9 cellular contexts compared by ENCODE assay signal in the genomic region with DNA sequence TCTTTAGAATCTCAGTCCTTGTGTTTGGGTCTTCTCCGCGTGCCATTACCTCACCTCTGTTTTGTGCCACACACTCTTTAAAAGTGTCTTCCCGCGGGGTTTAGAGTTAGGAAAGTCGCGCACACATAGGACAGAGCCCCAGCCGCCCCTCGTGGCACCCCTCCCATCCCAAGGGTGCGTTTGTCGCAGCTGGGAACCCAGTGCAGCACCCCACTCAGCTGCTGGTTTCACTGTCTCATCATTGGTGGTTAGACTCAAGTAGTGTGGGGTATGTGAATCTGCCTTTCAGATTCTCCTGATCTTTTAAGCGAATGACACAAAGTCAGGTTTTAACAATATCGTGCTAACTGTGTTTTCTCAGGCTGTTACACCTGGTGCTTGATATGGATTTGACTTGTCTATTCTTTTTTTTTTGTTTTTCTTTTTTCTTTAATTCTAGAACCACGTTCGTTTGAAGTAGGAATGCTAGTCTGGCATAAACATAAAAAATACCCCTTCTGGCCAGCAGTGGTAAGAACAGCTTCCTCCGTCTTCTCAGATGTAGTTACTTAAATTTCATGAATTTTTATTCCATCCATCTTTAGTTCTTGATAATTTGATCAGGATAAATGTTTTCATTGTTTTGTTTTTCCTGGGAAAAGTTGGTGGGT. TPM values are rescaled to one million over a fixed set of nuclear protein-coding genes. Genes with fewer than 3 reads are reported as not detected.
DNase-seq lines count a peak whose midpoint lies in the region; ATAC-seq and TF ChIP-seq lines count a peak whose summit lies in the region.
"Had no signal": no experiment of that assay in that cellular context is flagged by ENCODE, and none has a peak within 500 bp of the region (broad histone marks: within the 10 kb centered on the region; RNA-seq: fewer than 3 reads in every experiment).

No MANE protein-coding gene starts in this region.

- no peaks in the 10 kb centered on the region for H3K27me3 ChIP-seq in osteoblast (ENCODE audit: insufficient read depth, low read length)
- no peaks in the 10 kb centered on the region for H3K27me3 ChIP-seq in MG63
- H3K27me3 ChIP-seq: gastrocnemius medialis, SJSA1 had no signal

- in situ Hi-C loops in astrocyte of the cerebellum (cut with HindIII; ENCODE audit: low sequenced_read_pairs) = no loop called here

- H3K36me3 Mint-ChIP-seq in IgD-negative memory B cell = peaks cover 4% of the 10 kb centered on the region

- no peak overlapping the region for H2AFZ ChIP-seq in osteoblast (ENCODE audit: low read length)

- ATAC-seq in HG03342 (IDR thresholded peaks at IDR 0.05; ENCODE audit: unreplicated experiment) = no peak
- ATAC-seq: gastrocnemius medialis had no signal

- no peak overlapping the region for H3K27ac ChIP-seq in osteoblast (ENCODE audit: low read depth, low read length)
- H3K27ac ChIP-seq: gastrocnemius medialis, SJSA1 had no signal

- H3K4me3 Mint-ChIP-seq in IgD-negative memory B cell = peak overlapping the region; percentile 17 to 68 (median 42)

- H3K4me1 ChIP-seq in osteoblast (ENCODE audit: insufficient read depth, low read length) = peaks cover 24% of the 10 kb centered on the region

- no peak overlapping the region for H3K4me2 ChIP-seq in osteoblast (ENCODE audit: insufficient read depth, low read length)

- peak; percentile 42 for TF ChIP-seq CTCF in astrocyte of the cerebellum (IDR thresholded peaks at IDR 0.05; ENCODE audit: low read depth, low read length, missing control alignments)
- peak; percentile 23 for TF ChIP-seq CTCF in osteoblast (IDR thresholded peaks at IDR 0.05; ENCODE audit: extremely low read depth, low read depth, low read length)

- H3K4me3 ChIP-seq in astrocyte of the cerebellum (ENCODE audit: low read depth, low read length) = no peak overlapping the region
- no peak overlapping the region for H3K4me3 ChIP-seq in osteoblast (ENCODE audit: insufficient read depth, low read length)
- H3K4me3 ChIP-seq in MG63 = no peak overlapping the region
- H3K4me3 ChIP-seq: gastrocnemius medialis, SJSA1 had no signal

- peaks cover 3 to 14% (median 12%) of the 10 kb centered on the region in 3 donors for H3K4me1 Mint-ChIP-seq in IgD-negative memory B cell

- H3K36me3 ChIP-seq in osteoblast (ENCODE audit: insufficient read depth, low read length) = peaks cover 50% of the 10 kb centered on the region
- H3K36me3 ChIP-seq in MG63 = peaks cover 36% of the 10 kb centered on the region

- DNase-seq in ELR (ENCODE audit: low read depth) (peak; percentile 42), astrocyte of the cerebellum (ENCODE audit: low read depth) (no peak), osteoblast (ENCODE audit: insufficient read length, low spot score, missing footprints) (peak; percentile 67), AG08396 (ENCODE audit: low spot score) (no peak), MG63 (no peak)
- DNase-seq: gastrocnemius medialis had no signal

- peaks cover 23% of the 10 kb centered on the region for H3K79me2 ChIP-seq in osteoblast (ENCODE audit: insufficient read depth, low read length)

- H3K9me3 ChIP-seq in osteoblast (ENCODE audit: low read depth, low read length) = no peaks in the 10 kb centered on the region
- no peaks in the 10 kb centered on the region for H3K9me3 ChIP-seq in MG63
- H3K9me3 ChIP-seq: gastrocnemius medialis, SJSA1 had no signal

- H3K9me3 Mint-ChIP-seq in IgD-negative memory B cell = no peaks in the 10 kb centered on the region

- no peaks in the 10 kb centered on the region for H4K20me1 ChIP-seq in osteoblast (ENCODE audit: insufficient read depth, low read length)

- H3K27me3 Mint-ChIP-seq in IgD-negative memory B cell = no peaks in the 10 kb centered on the region

- peak overlapping the region in 1 of 3 donors; percentile 32 for H3K27ac Mint-ChIP-seq in IgD-negative memory B cell

RNA-seq across cellular contexts. Expression of gene NDUFS7, which starts 19.5 kb away (rescaled TPM):
- polyA plus RNA-seq in IgD-negative memory B cell = 233 TPM
- total RNA-seq in osteoblast = 40.4 and 46.0 TPM in 2 replicates
- 19.3 and 49.5 TPM in 2 replicates for total RNA-seq in MG63 (2014; rRNA removed; shearing (Covaris generic); ENCODE audit: low replicate concordance)

RNA-seq across cellular contexts. Expression of gene GAMT, which starts 37.1 kb away (rescaled TPM):
- 14.3 TPM for polyA plus RNA-seq in IgD-negative memory B cell
- total RNA-seq in osteoblast = 25.0 and 29.2 TPM in 2 replicates
- total RNA-seq in MG63 (2014; rRNA removed; shearing (Covaris generic); ENCODE audit: low replicate concordance) = 22.1 and 30.7 TPM in 2 replicates

RNA-seq across cellular contexts. Expression of gene DAZAP1, which starts 43.2 kb away (rescaled TPM):
- polyA plus RNA-seq in IgD-negative memory B cell = 7.2 TPM
- 40.9 and 44.5 TPM in 2 replicates for total RNA-seq in osteoblast
- total RNA-seq in MG63 (2014; rRNA removed; shearing (Covaris generic); ENCODE audit: low replicate concordance) = 107 and 149 TPM in 2 replicates

Comparison
In these comparisons a context has a peak if more than half of its experiments do, and no peak if none do; other contexts are left out.
1. DNase-seq: peak in ELR (single experiment) and osteoblast (single experiment); none in astrocyte of the cerebellum (single experiment), AG08396 (single experiment) and MG63 (single experiment).